Comparison of ENCODE assay signal across 9 cellular contexts in the genomic region with DNA sequence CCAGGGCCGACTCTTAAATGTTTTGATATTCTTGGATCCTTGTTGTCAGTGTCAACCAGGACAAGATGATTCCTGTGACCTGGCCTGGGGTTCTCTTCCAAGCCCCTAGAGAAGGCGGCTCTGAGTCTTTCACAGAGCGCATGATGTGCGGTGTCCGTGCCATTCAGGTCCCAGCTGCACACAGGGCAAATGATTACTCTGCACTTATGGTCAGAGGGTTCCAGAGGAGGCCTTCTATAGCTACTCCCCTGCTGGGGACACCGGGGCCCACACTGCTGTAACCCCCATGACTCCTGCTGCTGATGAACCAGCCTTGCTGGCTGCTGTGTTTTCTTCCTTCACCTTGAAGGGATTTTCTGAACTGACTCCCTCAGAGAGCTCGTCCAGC. TPM values are rescaled to one million over a fixed set of nuclear protein-coding genes. Genes with fewer than 3 reads are reported as not detected.
DNase-seq lines count a peak whose midpoint lies in the region; ATAC-seq, FAIRE-seq and TF ChIP-seq lines count a peak whose summit lies in the region.
"Had no signal": no experiment of that assay in that cellular context is flagged by ENCODE, and none has a peak within 500 bp of the region (broad histone marks: within the 10 kb centered on the region; RNA-seq: fewer than 3 reads in every experiment).

No MANE protein-coding gene starts in this region.

- peaks cover 30% of the 10 kb centered on the region for H3K4me1 ChIP-seq in rectal smooth muscle tissue (ENCODE audit: control insufficient read depth, insufficient read depth, low read length)

- peaks cover 3% of the 10 kb centered on the region for H3K27me3 Mint-ChIP-seq in glutamatergic neuron (ENCODE audit: unreplicated experiment)

- no peak overlapping the region for H3K4me3 Mint-ChIP-seq in glutamatergic neuron (ENCODE audit: unreplicated experiment)
- H3K4me3 Mint-ChIP-seq: activated T-cell treated with anti-CD3 and anti-CD28 coated beads, Interleukin-2, amount 50 U/mL, for 24 hours had no signal

- H3K36me3 ChIP-seq in H7 (replicated peaks; ENCODE audit: control insufficient read depth, insufficient read depth, low read length) (no peaks in the 10 kb centered on the region; the same call in 1 of the 2 replicates), rectal smooth muscle tissue (ENCODE audit: control insufficient read depth, insufficient read depth, low read length) (no peaks in the 10 kb centered on the region)

- POLR2A ChIA-PET in RWPE1 (lab: Yijun Ruan, JAX; ENCODE audit: low non-redundant PET) = interaction anchor here (0.6 to 1.1 kb wide), 3 partner anchors 28 to 52 kb away, joined by 3 to 4 read pairs (median 3); no protein-coding TSS in a partner anchor

- DNase-seq in H7 (peak; percentile 27), RWPE1 (ENCODE audit: low spot score) (no peak), glutamatergic neuron (peak; percentile 38), GM13976 (ENCODE audit: low spot score) (no peak), RCC 7860 (ENCODE audit: low spot score) (no peak), inferior parietal cortex (ENCODE audit: extremely low spot score) (no peak)

- TF ChIP-seq CTCF in RWPE1 (conservative IDR thresholded peaks at IDR 0.05; ENCODE audit: low read depth) (no peak), glutamatergic neuron (IDR thresholded peaks at IDR 0.05; ENCODE audit: partially characterized antibody, unreplicated experiment) (no peak), GM13976 (IDR thresholded peaks at IDR 0.05; ENCODE audit: borderline replicate concordance, control extremely low read depth, extremely low read depth, insufficient read depth, missing control alignments) (no peak)

- no peaks in the 10 kb centered on the region for H3K36me3 Mint-ChIP-seq in glutamatergic neuron (ENCODE audit: unreplicated experiment)

- H3K4me1 Mint-ChIP-seq in glutamatergic neuron (ENCODE audit: low read depth, unreplicated experiment) = peaks cover 15% of the 10 kb centered on the region

- H3K27ac Mint-ChIP-seq in glutamatergic neuron (ENCODE audit: unreplicated experiment) = no peak overlapping the region
- H3K27ac Mint-ChIP-seq: activated T-cell treated with anti-CD3 and anti-CD28 coated beads, Interleukin-2, amount 50 U/mL, for 24 hours had no signal

- ATAC-seq in GM18505 (IDR thresholded peaks at IDR 0.05; ENCODE audit: unreplicated experiment) = no peak

- no peak for TF ChIP-seq POLR2A in GM18505 (IDR thresholded peaks at IDR 0.05; ENCODE audit: borderline replicate concordance, extremely low read depth, insufficient read depth, insufficient read length)

- CTCF ChIA-PET in RWPE1 (lab: Yijun Ruan, JAX) = interaction anchor here (0.5 to 0.7 kb wide), 2 partner anchors 407 to 733 kb away, joined by 3 to 4 read pairs; no protein-coding TSS in a partner anchor

- H3K27ac ChIP-seq in RWPE1 = peak overlapping the region; percentile 81
- H3K27ac ChIP-seq in rectal smooth muscle tissue (ENCODE audit: low read depth, low read length) = peak overlapping the region; percentile 79

- in situ Hi-C loops in GM13976 (cut with MboI; ENCODE audit: low sequenced_read_pairs, unreplicated experiment) = no loop called here

- no peak for FAIRE-seq in RCC 7860 (lab: Jason Lieb, UNC)

- peaks cover 5% of the 10 kb centered on the region for H3K9me3 Mint-ChIP-seq in glutamatergic neuron (ENCODE audit: unreplicated experiment)
- H3K9me3 Mint-ChIP-seq: activated T-cell treated with anti-CD3 and anti-CD28 coated beads, Interleukin-2, amount 50 U/mL, for 24 hours had no signal

- H3K9ac ChIP-seq in rectal smooth muscle tissue (ENCODE audit: low read length) = no peak overlapping the region

- no peaks in the 10 kb centered on the region for H3K27me3 ChIP-seq in H7 (ENCODE audit: control insufficient read depth, insufficient read depth, low read length)
- H3K27me3 ChIP-seq in rectal smooth muscle tissue (ENCODE audit: control insufficient read depth, insufficient read depth, low read length) = no peaks in the 10 kb centered on the region

- H3K4me3 ChIP-seq in H7 (ENCODE audit: insufficient read depth, low read depth, low read length) = peak overlapping the region; percentile 86
- peak overlapping the region; percentile 81 for H3K4me3 ChIP-seq in rectal smooth muscle tissue (ENCODE audit: low read length)

RNA-seq across cellular contexts. Expression of gene PTGFRN, which starts 1.4 kb away (rescaled TPM):
- 78.4 and 81.4 TPM in 2 replicates for total RNA-seq in H7 (2014; rRNA removed; shearing (Covaris generic))
- 61.2 TPM for total RNA-seq in glutamatergic neuron (ENCODE audit: unreplicated experiment)

Comparison
In these comparisons a context has a peak if more than half of its experiments do, and no peak if none do; other contexts are left out.
1. DNase-seq: peak in H7 (single experiment) and glutamatergic neuron (single experiment); none in RWPE1 (single experiment), GM13976 (single experiment), RCC 7860 (single experiment) and inferior parietal cortex (single experiment).